Comparison of ENCODE assay signal across 8 cellular contexts in genomic region chr11:125625594-125626380, GRCh38. TPM values are rescaled to one million over a fixed set of nuclear protein-coding genes. Genes with fewer than 3 reads are reported as not detected.
A peak's percentile ranks its signal among the peaks of the same experiment; 100 is the strongest.
DNase-seq lines count a peak whose midpoint lies in the region; FAIRE-seq and TF ChIP-seq lines count a peak whose summit lies in the region.

No MANE protein-coding gene starts in this region.

- H3F3A ChIP-seq in neural progenitor cell (ENCODE audit: low read depth): peaks cover 32% of the 10 kb centered on the region

- H3K27me3 Mint-ChIP-seq in neural progenitor cell (ENCODE audit: insufficient read depth, low read depth): peaks cover 3% of the 10 kb centered on the region

- H4K20me1 ChIP-seq in neural progenitor cell (ENCODE audit: low read depth): no peaks in the 10 kb centered on the region

- H3K9me3 Mint-ChIP-seq in neural progenitor cell: no peaks in the 10 kb centered on the region

- peaks cover 9% of the 10 kb centered on the region for H3K36me3 Mint-ChIP-seq in neural progenitor cell

- H3K4me1 ChIP-seq in neural progenitor cell (peaks cover 23% of the 10 kb centered on the region), stomach smooth muscle (ENCODE audit: control insufficient read depth, insufficient read depth, low read length) (peaks cover 16% of the 10 kb centered on the region)

- peak overlapping the region; percentile 95 for H2AFZ ChIP-seq in neural progenitor cell (replicated peaks)

- peak overlapping the region; percentile 85 for H3K27ac Mint-ChIP-seq in neural progenitor cell

- TF ChIP-seq POLR2A in H54 (IDR thresholded peaks at IDR 0.05; ENCODE audit: low read depth, low read length): peak; percentile 49
- peak; percentile 92 for TF ChIP-seq POLR2A in Raji (IDR thresholded peaks at IDR 0.05; ENCODE audit: insufficient read depth, low read depth, low read length)

- no peaks in the 10 kb centered on the region for H3K9me3 ChIP-seq in neural progenitor cell (ENCODE audit: low read depth)
- H3K9me3 ChIP-seq in stomach smooth muscle (ENCODE audit: control insufficient read depth in 2 of 2, low read length in 2 of 2): no peaks in the 10 kb centered on the region

- FAIRE-seq in H54 (lab: Jason Lieb, UNC): peak; percentile 92

- H3K4me2 ChIP-seq in neural progenitor cell: peak overlapping the region; percentile 95

- H3K4me1 Mint-ChIP-seq in neural progenitor cell: peaks cover 16% of the 10 kb centered on the region

- H3K36me3 ChIP-seq in neural progenitor cell (peaks cover 13% of the 10 kb centered on the region), stomach smooth muscle (ENCODE audit: control insufficient read depth in 2 of 2, insufficient read depth in 2 of 2, low read length in 2 of 2) (peaks cover 0 to 10% of the 10 kb centered on the region in 2 donors)

- peak overlapping the region; percentile 95 for H3K4me3 Mint-ChIP-seq in neural progenitor cell

- no peak for TF ChIP-seq CTCF in foreskin fibroblast (IDR thresholded peaks at IDR 0.05; ENCODE audit: low read depth, low read length)
- TF ChIP-seq CTCF in neural progenitor cell (IDR thresholded peaks at IDR 0.05): no peak

- H3K4me3 ChIP-seq in foreskin fibroblast (ENCODE audit: low read depth in 1 of 2, low read length in 2 of 2) (peak overlapping the region; percentile 73 to 80), neural progenitor cell (peak overlapping the region; percentile 89), stomach smooth muscle (ENCODE audit: low read length in 2 of 2) (peak overlapping the region; percentile 88 to 91)

- H3K27ac ChIP-seq in neural progenitor cell (peak overlapping the region; percentile 95), stomach smooth muscle (ENCODE audit: low read length) (peak overlapping the region; percentile 90)

- H3K27me3 ChIP-seq in neural progenitor cell: no peaks in the 10 kb centered on the region
- H3K27me3 ChIP-seq in stomach smooth muscle (ENCODE audit: control insufficient read depth in 1 of 2, insufficient read depth in 2 of 2, low read length in 2 of 2): no peaks in the 10 kb centered on the region

- DNase-seq in ELR (ENCODE audit: low read depth): peak; percentile 96
- peak; percentile 50 for DNase-seq in H54 (ENCODE audit: insufficient read length, low spot score)
- DNase-seq in LoVo (ENCODE audit: low spot score): peak; percentile 89
- peak; percentile 76 for DNase-seq in activated gamma-delta T cell treated with Interleukin-2 at 50 U/mL for 16 hours
- peak; percentile 89 to 96 for DNase-seq in foreskin fibroblast
- peak; percentile 98 for DNase-seq in neural progenitor cell (ENCODE audit: low spot score)

- peak overlapping the region; percentile 85 for H3K9ac ChIP-seq in neural progenitor cell
- H3K9ac ChIP-seq in stomach smooth muscle (ENCODE audit: low read length in 2 of 2): peak overlapping the region; percentile 77 to 89

- H3K79me2 ChIP-seq in neural progenitor cell (ENCODE audit: low read depth): peaks cover 51% of the 10 kb centered on the region

RNA-seq across cellular contexts. Expression of gene CHEK1, which starts 0.8 kb away (rescaled TPM):
- total RNA-seq in neural progenitor cell (ENCODE audit: low replicate concordance): 104 and 161 TPM in 2 replicates

RNA-seq across cellular contexts. Expression of gene STT3A, which starts 33.1 kb away (rescaled TPM):
- total RNA-seq in neural progenitor cell (ENCODE audit: low replicate concordance): 111 and 157 TPM in 2 replicates

RNA-seq across cellular contexts. Expression of gene ACRV1, which starts 54.9 kb away (rescaled TPM):
- 0.47 and 0.56 TPM in 2 replicates for total RNA-seq in neural progenitor cell (ENCODE audit: low replicate concordance)

RNA-seq across cellular contexts. Expression of gene EI24, which starts 56.5 kb away (rescaled TPM):
- 99.8 and 103 TPM in 2 replicates for total RNA-seq in neural progenitor cell (ENCODE audit: low replicate concordance)

Comparison
In these comparisons a context has a peak if more than half of its experiments do, and no peak if none do; other contexts are left out.
1. Peak in every context shown above with its lines: DNase-seq, H3K4me3 ChIP-seq and H3K27ac ChIP-seq.